7 cellular contexts compared by ENCODE assay signal in genomic region chr9:125312411-125312810, GRCh38.
"Had no signal": no experiment of that assay in that cellular context is flagged by ENCODE, and none has a peak within 500 bp of the region (broad histone marks: within the 10 kb centered on the region; RNA-seq: fewer than 3 reads in every experiment).

No MANE protein-coding gene starts in this region.

- H3K27ac Mint-ChIP-seq: HFFc6, IgD-negative memory B cell had no signal

- H3K27me3 Mint-ChIP-seq: IgD-negative memory B cell had no signal

- H3K4me3 Mint-ChIP-seq: HFFc6, IgD-negative memory B cell had no signal

- ATAC-seq: HCT116, HepG2 had no signal

- H3K9me3 Mint-ChIP-seq: HFFc6, IgD-negative memory B cell had no signal

- DNase-seq: GM23248, GOT3, H7, HFFc6 had no signal
